Comparison of ENCODE assay signal across 12 cellular contexts in genomic region chr1:233293556-233294446, GRCh38. TPM values are rescaled to one million over a fixed set of nuclear protein-coding genes. Genes with fewer than 3 reads are reported as not detected.
A peak's percentile ranks its signal among the peaks of the same experiment; 100 is the strongest.
DNase-seq lines count a peak whose midpoint lies in the region; ATAC-seq and TF ChIP-seq lines count a peak whose summit lies in the region.
"Had no signal": no experiment of that assay in that cellular context is flagged by ENCODE, and none has a peak within 500 bp of the region (broad histone marks: within the 10 kb centered on the region; RNA-seq: fewer than 3 reads in every experiment).

No MANE protein-coding gene starts in this region.

- ATAC-seq in activated T-cell treated with anti-CD3 and anti-CD28 coated beads, Interleukin-2, amount 50 U/mL, for 4 hours: no peak
- ATAC-seq in GM19397 (IDR thresholded peaks at IDR 0.05; ENCODE audit: unreplicated experiment) (no peak), HG03565 (IDR thresholded peaks at IDR 0.05; ENCODE audit: unreplicated experiment) (no peak)
- ATAC-seq: right lobe of liver had no signal

- peak overlapping the region; percentile 97 for H3K27ac Mint-ChIP-seq in endodermal cell

- no peaks in the 10 kb centered on the region for H3K27me3 ChIP-seq in NT2/D1 (ENCODE audit: insufficient read depth, insufficient read length)
- H3K27me3 ChIP-seq in endodermal cell (ENCODE audit: control insufficient read depth, insufficient read depth, low read length, poor library complexity, severe bottlenecking): no peaks in the 10 kb centered on the region
- no peaks in the 10 kb centered on the region for H3K27me3 ChIP-seq in smooth muscle cell (ENCODE audit: low read depth)

- no peak overlapping the region for H3K9ac ChIP-seq in NT2/D1 (ENCODE audit: insufficient read length, low read depth)
- no peak overlapping the region for H3K9ac ChIP-seq in endodermal cell (ENCODE audit: extremely low read depth, low read length, poor library complexity, severe bottlenecking)
- no peak overlapping the region for H3K9ac ChIP-seq in smooth muscle cell (ENCODE audit: low read depth)

- no peaks in the 10 kb centered on the region for H3K27me3 Mint-ChIP-seq in activated T-cell treated with anti-CD3 and anti-CD28 coated beads, Interleukin-2, amount 50 U/mL, for 4 hours (ENCODE audit: low read depth)
- H3K27me3 Mint-ChIP-seq in endodermal cell (ENCODE audit: insufficient read depth): no peaks in the 10 kb centered on the region
- H3K27me3 Mint-ChIP-seq: memory B cell had no signal

- peaks cover 6% of the 10 kb centered on the region for H3F3A ChIP-seq in smooth muscle cell (ENCODE audit: low read depth)

- no peaks in the 10 kb centered on the region for H3K9me3 Mint-ChIP-seq in activated T-cell treated with anti-CD3 and anti-CD28 coated beads, Interleukin-2, amount 50 U/mL, for 4 hours
- no peaks in the 10 kb centered on the region for H3K9me3 Mint-ChIP-seq in endodermal cell
- H3K9me3 Mint-ChIP-seq: memory B cell had no signal

- no peaks in the 10 kb centered on the region for H3K36me3 Mint-ChIP-seq in activated T-cell treated with anti-CD3 and anti-CD28 coated beads, Interleukin-2, amount 50 U/mL, for 4 hours (ENCODE audit: insufficient read depth)
- H3K36me3 Mint-ChIP-seq in endodermal cell (ENCODE audit: low read depth): peaks cover 6% of the 10 kb centered on the region

- H3K4me3 ChIP-seq in NT2/D1 (ENCODE audit: insufficient read length, low read depth) (peak overlapping the region; percentile 90), endodermal cell (ENCODE audit: low read length) (peak overlapping the region; percentile 91), smooth muscle cell (no peak overlapping the region)
- H3K4me3 ChIP-seq: right lobe of liver had no signal

- H3K4me2 ChIP-seq in smooth muscle cell: peak overlapping the region; percentile 96

- peaks cover 29% of the 10 kb centered on the region for H3K4me1 Mint-ChIP-seq in activated T-cell treated with anti-CD3 and anti-CD28 coated beads, Interleukin-2, amount 50 U/mL, for 4 hours (ENCODE audit: low read depth)
- H3K4me1 Mint-ChIP-seq in endodermal cell: peaks cover 26% of the 10 kb centered on the region

- H3K9me3 ChIP-seq in NT2/D1 (ENCODE audit: insufficient read depth, low read length) (no peaks in the 10 kb centered on the region), endodermal cell (ENCODE audit: control insufficient read depth, low read length) (no peaks in the 10 kb centered on the region), smooth muscle cell (replicated peaks; ENCODE audit: low read depth) (no peaks in the 10 kb centered on the region)
- H3K9me3 ChIP-seq: right lobe of liver had no signal

- H3K36me3 ChIP-seq in NT2/D1 (ENCODE audit: insufficient read depth, insufficient read length, low read length) (peaks cover 9% of the 10 kb centered on the region), endodermal cell (ENCODE audit: control insufficient read depth, insufficient read depth, low read length) (no peaks in the 10 kb centered on the region), smooth muscle cell (ENCODE audit: low read depth) (no peaks in the 10 kb centered on the region)
- H3K36me3 ChIP-seq: right lobe of liver had no signal

- no peak overlapping the region for H2AFZ ChIP-seq in smooth muscle cell (ENCODE audit: low read depth)

- DNase-seq in activated T-cell treated with anti-CD3 and anti-CD28 coated beads, Interleukin-2, amount 50 U/mL, for 4 hours: no peak
- DNase-seq in activated T-cell treated with anti-CD3 and anti-CD28 coated beads, Interleukin-2, amount 50 U/mL, for 1 hour: no peak
- DNase-seq in NT2/D1 (ENCODE audit: low read depth, low spot score) (no peak), endodermal cell (no peak), smooth muscle cell (lab: John Stamatoyannopoulos, UW; ENCODE audit: unreplicated experiment) (no peak), OCI-M2 (lab: John Stamatoyannopoulos, UW; ENCODE audit: unreplicated experiment) (no peak)
- DNase-seq: cortex of kidney, NCI-H226, right lobe of liver had no signal

- H4K20me1 ChIP-seq in smooth muscle cell (ENCODE audit: low read depth): no peaks in the 10 kb centered on the region

- H3K27ac ChIP-seq in endodermal cell (ENCODE audit: low read depth, low read length) (no peak overlapping the region), smooth muscle cell (ENCODE audit: low read depth) (peak overlapping the region; percentile 87)
- H3K27ac ChIP-seq: right lobe of liver had no signal

- H3K4me3 Mint-ChIP-seq in activated T-cell treated with anti-CD3 and anti-CD28 coated beads, Interleukin-2, amount 50 U/mL, for 4 hours: peak overlapping the region; percentile 33
- H3K4me3 Mint-ChIP-seq in endodermal cell: peak overlapping the region; percentile 84

- TF ChIP-seq CTCF in endodermal cell (conservative IDR thresholded peaks at IDR 0.05) (no peak), smooth muscle cell (IDR thresholded peaks at IDR 0.05; ENCODE audit: borderline replicate concordance, insufficient read depth, poor library complexity, severe bottlenecking) (no peak)

- 92 to 100% methylated on average over 1 to 3 of the region's 3 CpGs for WGBS in endodermal cell (ENCODE audit: insufficient coverage in 1 of 2, insufficient read length in 1 of 2), 2 experiments
- WGBS in smooth muscle cell (ENCODE audit: low lambda C conversion rate): 84% methylated on average over 3 of the region's 3 CpGs

- H3K79me2 ChIP-seq in smooth muscle cell (ENCODE audit: low read depth): peaks cover 24% of the 10 kb centered on the region

- H3K4me1 ChIP-seq in NT2/D1 (ENCODE audit: insufficient read depth, insufficient read length) (no peaks in the 10 kb centered on the region), endodermal cell (ENCODE audit: control insufficient read depth, insufficient read depth, low read length) (no peaks in the 10 kb centered on the region), smooth muscle cell (ENCODE audit: low read depth) (peaks cover 4% of the 10 kb centered on the region)
- H3K4me1 ChIP-seq: right lobe of liver had no signal

RNA-seq across cellular contexts. Expression of gene PCNX2, which starts 1.7 kb away (rescaled TPM):
- total RNA-seq in activated T-cell treated with anti-CD3 and anti-CD28 coated beads, Interleukin-2, amount 50 U/mL, for 4 hours: 10 to 100 TPM; 15.1 to 17.3 (median 15.3) TPM
- total RNA-seq in endodermal cell (10 to 100 TPM; 23.9 to 39.1 TPM), smooth muscle cell (12.5 and 18.2 TPM in 2 replicates)
- 11.8 TPM for polyA plus RNA-seq in endodermal cell (2013, experiment 1 of 2)
- 6.7 TPM for polyA plus RNA-seq in endodermal cell (2013, experiment 2 of 2)
- 4.7 and 8.1 TPM in 2 replicates for polyA plus RNA-seq in smooth muscle cell

RNA-seq across cellular contexts. Expression of gene MAP3K21, which starts 33.7 kb away (rescaled TPM):
- total RNA-seq in activated T-cell treated with anti-CD3 and anti-CD28 coated beads, Interleukin-2, amount 50 U/mL, for 4 hours: 1 to 10 TPM; 1.0 to 1.1 (median 1.0) TPM
- 10 to 100 TPM in 1 of 2 donors, 1 to 10 TPM in 1; 9.4 to 14.6 TPM for total RNA-seq in endodermal cell
- 2.2 TPM for polyA plus RNA-seq in endodermal cell (2013, experiment 1 of 2)
- 2.0 TPM for polyA plus RNA-seq in endodermal cell (2013, experiment 2 of 2)
- 2.2 and 2.4 TPM in 2 replicates for total RNA-seq in smooth muscle cell
- 0.40 and 2.0 TPM in 2 replicates for polyA plus RNA-seq in smooth muscle cell
